ENCODE assay signal across 1 cellular context in the genomic region with DNA sequence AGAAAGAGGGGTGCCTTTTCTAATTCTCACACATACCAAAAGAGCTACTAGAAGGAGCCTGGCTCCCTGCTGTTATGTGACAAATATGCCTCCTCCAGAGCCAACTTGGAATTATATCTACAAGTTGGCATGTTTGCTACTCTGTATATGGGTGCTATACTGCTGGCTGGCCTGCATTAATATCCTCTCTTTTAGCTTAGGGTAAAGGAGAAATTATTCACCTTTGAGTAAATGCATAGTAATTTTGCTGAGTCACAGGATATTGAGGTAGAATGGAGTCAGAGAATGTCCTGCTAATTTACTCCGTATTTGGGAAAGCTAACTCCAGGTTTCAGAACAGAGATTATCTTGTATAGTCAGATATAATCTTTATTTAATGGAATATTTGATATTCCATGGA.
TF ChIP-seq lines count a peak whose summit lies in the region.

No MANE protein-coding gene starts in this region.

TF ChIP-seq in K562, 482 proteins besides CTCF, POLR2A, EP300 and RAD21:
- no peak for TF ChIP-seq SAFB (IDR thresholded peaks at IDR 0.05; ENCODE audit: borderline replicate concordance, low read depth, low read length)
- TF ChIP-seq MAFG (tag; conservative IDR thresholded peaks at IDR 0.05) = peak; percentile 49; the same call in 1 of the 2 replicates
